Comparison of ENCODE assay signal across 10 cellular contexts in genomic region chrX:40297949-40298539, GRCh38.
"Had no signal": no experiment of that assay in that cellular context is flagged by ENCODE, and none has a peak within 500 bp of the region (broad histone marks: within the 10 kb centered on the region; RNA-seq: fewer than 3 reads in every experiment).

No MANE protein-coding gene starts in this region.

- DNase-seq: activated CD4-positive, alpha-beta T cell treated with anti-CD3 and anti-CD28 coated beads, Interleukin-2, amount 50 U/mL, for 48 hours; activated naive CD4-positive, alpha-beta T cell treated with anti-CD3 and anti-CD28 coated beads, Interleukin-2, amount 50 U/mL, for 16 hours; activated T-cell treated with anti-CD3 and anti-CD28 coated beads, Interleukin-2, amount 50 U/mL, for 24 hours; left ventricle myocardium inferior; sigmoid colon; stimulated activated CD4-positive, alpha-beta T cell treated with anti-CD3 and anti-CD28 coated beads, Interleukin-12 subunit alpha, Interleukin-12 subunit beta, amount 100 ng/mL, for 4 hours; T-cell; T1000; WERI-Rb-1 had no signal

- H3K27ac ChIP-seq: left ventricle myocardium inferior, thoracic aorta, WERI-Rb-1 had no signal

- H3K9me3 ChIP-seq: left ventricle myocardium inferior, sigmoid colon, thoracic aorta had no signal

- H3K4me1 ChIP-seq: left ventricle myocardium inferior had no signal

- H3K4me3 ChIP-seq: left ventricle myocardium inferior, sigmoid colon, thoracic aorta had no signal

- H3K27me3 ChIP-seq: sigmoid colon had no signal

- H3K36me3 ChIP-seq: left ventricle myocardium inferior, sigmoid colon, thoracic aorta, WERI-Rb-1 had no signal
